3 cellular contexts compared by ENCODE assay signal in genomic region chr2:25023333-25023732, GRCh38.
TF ChIP-seq lines count a peak whose summit lies in the region.

No MANE protein-coding gene starts in this region.

TF ChIP-seq in HepG2, 621 proteins besides CTCF, POLR2A, EP300 and RAD21:
- TF ChIP-seq MBNL3 (CRISPR knock-in tag; conservative IDR thresholded peaks at IDR 0.05) (no peak), NFE2L2 (IDR thresholded peaks at IDR 0.05; ENCODE audit: low read length) (peak; percentile 23; the same call in 1 of the 2 replicates)

TF ChIP-seq in K562, 482 proteins besides CTCF, POLR2A, EP300 and RAD21:
- peak; percentile 34; the same call in 1 of the 2 replicates for TF ChIP-seq RNF2 (IDR thresholded peaks at IDR 0.05)
- TF ChIP-seq MAFG (tag; conservative IDR thresholded peaks at IDR 0.05): peak; percentile 71
- no peak for TF ChIP-seq TEAD2 (tag; IDR thresholded peaks at IDR 0.05)
- peak; percentile 41 for TF ChIP-seq ZFP36 (IDR thresholded peaks at IDR 0.05; ENCODE audit: low read depth, low read length, partially characterized antibody)
- TF ChIP-seq ZNF316 (IDR thresholded peaks at IDR 0.05): peak; percentile 49
- TF ChIP-seq CBX8 (IDR thresholded peaks at IDR 0.05; ENCODE audit: borderline replicate concordance, extremely low read depth, low read depth, low read length, poor library complexity, severe bottlenecking): peak; percentile 68
- TF ChIP-seq KLF16 (IDR thresholded peaks at IDR 0.05): no peak
- no peak for TF ChIP-seq NFRKB (IDR thresholded peaks at IDR 0.05; ENCODE audit: low read depth)
TF ChIP-seq in K562: peak in this region for 5.

TF ChIP-seq in H1, 55 proteins besides CTCF, POLR2A, EP300 and RAD21:
- TF ChIP-seq POU5F1 (IDR thresholded peaks at IDR 0.05; ENCODE audit: low read depth, low read length) (no peak), E2F6 (IDR thresholded peaks at IDR 0.05) (no peak), TAF7 (optimal IDR thresholded peaks at IDR 0.05; ENCODE audit: borderline replicate concordance, low read depth, low read length) (no peak), HDAC6 (IDR thresholded peaks at IDR 0.05; ENCODE audit: low read depth, low read length) (no peak), JUN (IDR thresholded peaks at IDR 0.05; ENCODE audit: low read depth, low read length) (no peak), SP4 (IDR thresholded peaks at IDR 0.05; ENCODE audit: low read length) (no peak), KDM1A (IDR thresholded peaks at IDR 0.05; ENCODE audit: borderline replicate concordance, low read length) (no peak), CEBPB (IDR thresholded peaks at IDR 0.05; ENCODE audit: low read depth, low read length) (no peak), USF2 (IDR thresholded peaks at IDR 0.05; ENCODE audit: low read length) (no peak), CBX8 (IDR thresholded peaks at IDR 0.05; ENCODE audit: borderline replicate concordance, low read depth, low read length) (no peak), GABPA (IDR thresholded peaks at IDR 0.05; ENCODE audit: borderline replicate concordance, insufficient read depth, low read length) (no peak), GTF2F1 (IDR thresholded peaks at IDR 0.05; ENCODE audit: borderline replicate concordance, low read depth, low read length) (no peak), SP1 (IDR thresholded peaks at IDR 0.05; ENCODE audit: low read depth, low read length) (no peak)
